22 cellular contexts compared by ENCODE assay signal in the genomic region with DNA sequence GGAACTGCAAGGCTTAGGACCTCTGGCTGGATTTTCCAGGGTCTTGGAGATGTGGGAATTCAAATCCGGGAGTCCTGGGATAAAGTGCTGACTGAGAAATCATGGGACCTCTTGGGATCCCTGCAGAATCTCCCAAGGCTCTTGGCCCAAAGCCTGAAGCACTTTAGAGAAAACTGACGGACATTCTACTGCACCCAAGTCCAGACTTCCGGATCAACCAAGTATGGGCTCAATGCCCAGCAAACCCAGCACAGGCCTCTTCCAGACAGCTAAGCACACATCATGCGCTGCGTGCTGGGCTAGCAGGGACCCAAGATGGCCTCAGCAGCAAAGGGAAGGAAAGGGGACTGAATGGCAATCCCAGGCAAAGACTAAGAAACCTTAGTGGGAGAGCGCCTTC.
A peak's percentile ranks its signal among the peaks of the same experiment; 100 is the strongest.
DNase-seq lines count a peak whose midpoint lies in the region; FAIRE-seq and TF ChIP-seq lines count a peak whose summit lies in the region.
"Had no signal": no experiment of that assay in that cellular context is flagged by ENCODE, and none has a peak within 500 bp of the region (broad histone marks: within the 10 kb centered on the region; RNA-seq: fewer than 3 reads in every experiment).

No MANE protein-coding gene starts in this region.

- intact Hi-C loops in uterus (cut with DNase I; ENCODE audit: low total_unique reads) = no loop called here

- H3K4me1 ChIP-seq in muscle layer of colon (ENCODE audit: insufficient read depth, low read length) (peaks cover 59% of the 10 kb centered on the region), uterus (no peaks in the 10 kb centered on the region)
- H3K4me1 ChIP-seq: SJSA1 had no signal

- no peaks in the 10 kb centered on the region for H3K27me3 Mint-ChIP-seq in activated T-cell treated with anti-CD3 and anti-CD28 coated beads, Interleukin-2, amount 50 U/mL, for 24 hours

- H3K9me3 Mint-ChIP-seq in activated T-cell treated with anti-CD3 and anti-CD28 coated beads, Interleukin-2, amount 50 U/mL, for 24 hours = no peaks in the 10 kb centered on the region
- H3K9me3 Mint-ChIP-seq: activated B cell treated with CpG ODN at 0.5 μM for 24 hours had no signal

- H3K4me3 Mint-ChIP-seq in activated T-cell treated with anti-CD3 and anti-CD28 coated beads, Interleukin-2, amount 50 U/mL, for 24 hours = no peak overlapping the region
- H3K4me3 Mint-ChIP-seq: activated B cell treated with CpG ODN at 0.5 μM for 24 hours had no signal

- peaks cover 85% of the 10 kb centered on the region for H3K36me3 Mint-ChIP-seq in activated T-cell treated with anti-CD3 and anti-CD28 coated beads, Interleukin-2, amount 50 U/mL, for 24 hours (ENCODE audit: low read depth)

- peak overlapping the region; percentile 40 for H3K9ac ChIP-seq in muscle layer of colon (ENCODE audit: low read length)
- H3K9ac ChIP-seq: BLaER1 treated with 17β-estradiol and CSF1 and Interleukin-3, amounts not matched to agents 10 nM and 100 nM had no signal

- peaks cover 19% of the 10 kb centered on the region for H3K4me1 Mint-ChIP-seq in activated T-cell treated with anti-CD3 and anti-CD28 coated beads, Interleukin-2, amount 50 U/mL, for 24 hours (ENCODE audit: low read depth)
- H3K4me1 Mint-ChIP-seq: activated B cell treated with CpG ODN at 0.5 μM for 24 hours had no signal

- no peak overlapping the region for H3K4me3 ChIP-seq in fibroblast of villous mesenchyme (ENCODE audit: low read depth, low read length)
- no peak overlapping the region for H3K4me3 ChIP-seq in muscle layer of colon (ENCODE audit: low read depth in 1 of 2, low read length in 2 of 2)
- H3K4me3 ChIP-seq in uterus = no peak overlapping the region
- H3K4me3 ChIP-seq: BLaER1 treated with 17β-estradiol and CSF1 and Interleukin-3, amounts not matched to agents 10 nM and 100 nM; ovary; SJSA1 had no signal

- peaks cover 85% of the 10 kb centered on the region for H3K36me3 ChIP-seq in muscle layer of colon (ENCODE audit: insufficient read depth, low read length)
- no peaks in the 10 kb centered on the region for H3K36me3 ChIP-seq in uterus
- H3K36me3 ChIP-seq: ovary had no signal

- TF ChIP-seq POLR2A in uterus (IDR thresholded peaks at IDR 0.05) (no peak), GM12891 (IDR thresholded peaks at IDR 0.05; ENCODE audit: low read depth, low read length) (no peak)

- no peak for DNase-seq in activated T-cell treated with anti-CD3 and anti-CD28 coated beads, Interleukin-2, amount 50 U/mL, for 24 hours
- DNase-seq in activated T-cell treated with anti-CD3 and anti-CD28 coated beads for 4 hours (no peak), fibroblast of villous mesenchyme (ENCODE audit: low read depth) (peak; percentile 72), uterus (peak in 1 of 2 donors; percentile 47), GM12891 (ENCODE audit: insufficient read length, low spot score) (no peak), KG1 (lab: John Stamatoyannopoulos, UW) (no peak)
- no peak for DNase-seq in activated CD4-positive, alpha-beta T cell treated with anti-CD3 and anti-CD28 coated beads, Interleukin-2, amount 50 U/mL, for 4 hours
- DNase-seq: activated B cell treated with CpG ODN at 0.5 μM for 24 hours; amniotic stem cell; GF-D8; NCI-H2081 treated with DMSO at 0.1 percent for 48 hours; NCI-H524 treated with DMSO at 0.1 percent for 48 hours; ovary; small intestine; stimulated activated CD4-positive, alpha-beta T cell treated with anti-CD3 and anti-CD28 coated beads, Interleukin-4, amount 100 ng/mL, for 4 hours; stimulated activated CD8-positive, alpha-beta memory T cell treated with anti-CD3 and anti-CD28 coated beads, Interleukin-4, amount 100 ng/mL, for 48 hours had no signal

- peak overlapping the region; percentile 81 for H3K27ac ChIP-seq in muscle layer of colon (ENCODE audit: low read depth, low read length)
- peak overlapping the region; percentile 25 to 52 for H3K27ac ChIP-seq in uterus
- H3K27ac ChIP-seq: 22Rv1; BLaER1 treated with 17β-estradiol and CSF1 and Interleukin-3, amounts not matched to agents 10 nM and 100 nM; ovary; SJSA1 had no signal

- TF ChIP-seq CTCF in fibroblast of villous mesenchyme (IDR thresholded peaks at IDR 0.05; ENCODE audit: insufficient read depth, low read depth, low read length) (no peak), uterus (IDR thresholded peaks at IDR 0.05) (no peak)

- H3K9me3 ChIP-seq in muscle layer of colon (ENCODE audit: low read length) (no peaks in the 10 kb centered on the region), uterus (no peaks in the 10 kb centered on the region)
- H3K9me3 ChIP-seq: BLaER1 treated with 17β-estradiol and CSF1 and Interleukin-3, amounts not matched to agents 10 nM and 100 nM; ovary; SJSA1 had no signal

- H3K27ac Mint-ChIP-seq in activated T-cell treated with anti-CD3 and anti-CD28 coated beads, Interleukin-2, amount 50 U/mL, for 24 hours = peak overlapping the region; percentile 72
- H3K27ac Mint-ChIP-seq: activated B cell treated with CpG ODN at 0.5 μM for 24 hours had no signal

- FAIRE-seq in GM12891 (lab: Jason Lieb, UNC) = no peak
- FAIRE-seq: colon, GM12892, small intestine had no signal

- no peaks in the 10 kb centered on the region for H3K27me3 ChIP-seq in muscle layer of colon (ENCODE audit: control insufficient read depth in 1 of 2, insufficient read depth in 2 of 2, low read length in 2 of 2)
- H3K27me3 ChIP-seq in uterus = no peaks in the 10 kb centered on the region
- H3K27me3 ChIP-seq: BLaER1 treated with 17β-estradiol and CSF1 and Interleukin-3, amounts not matched to agents 10 nM and 100 nM; ovary; SJSA1 had no signal

TF ChIP-seq in GM12891, 5 proteins besides CTCF, POLR2A, EP300 and RAD21:
- no peak for TF ChIP-seq TAF1 (IDR thresholded peaks at IDR 0.05; ENCODE audit: low read depth, low read length)
- no peak for TF ChIP-seq POLR2AphosphoS5 (IDR thresholded peaks at IDR 0.05; ENCODE audit: low read depth, low read length)
- no peak for TF ChIP-seq PAX5 (IDR thresholded peaks at IDR 0.05; ENCODE audit: insufficient read depth, low read length, severe bottlenecking)
- TF ChIP-seq SPI1 (IDR thresholded peaks at IDR 0.05; ENCODE audit: low read depth, low read length) = no peak
